Comparison of ENCODE assay signal across 7 cellular contexts in genomic region chr7:106542550-106543220, GRCh38.
DNase-seq lines count a peak whose midpoint lies in the region; ATAC-seq and TF ChIP-seq lines count a peak whose summit lies in the region.

No MANE protein-coding gene starts in this region.

- POLR2A ChIA-PET in MCF 10A (lab: Yijun Ruan, JAX) = interaction anchor here (1.0 to 1.8 kb wide), 4 partner anchors 26 to 194 kb away, joined by 5 to 9 read pairs (median 8); no protein-coding TSS in a partner anchor

- no peak overlapping the region for H3K27ac ChIP-seq in SJCRH30

- H3K36me3 Mint-ChIP-seq in MCF 10A (ENCODE audit: insufficient read depth, unreplicated experiment) = no peaks in the 10 kb centered on the region

- CTCF ChIA-PET in MCF 10A (lab: Yijun Ruan, JAX) = interaction anchor here (0.6 to 11.9 kb wide), 45 partner anchors 9 to 1983 kb away, joined by 3 to 133 read pairs (median 4); partner anchors contain the start of genes CCDC71L and PNPLA8

- no peaks in the 10 kb centered on the region for H3K4me1 ChIP-seq in SJCRH30

- TF ChIP-seq CTCF in GM06990 (IDR thresholded peaks at IDR 0.05; ENCODE audit: insufficient read depth, low read length, poor library complexity, severe bottlenecking) (peak; percentile 57), MCF 10A (IDR thresholded peaks at IDR 0.05; ENCODE audit: unreplicated experiment) (peak; percentile 63)

- ATAC-seq in left lobe of liver = peak; percentile 99

- DNase-seq in GM06990 (ENCODE audit: extremely low read depth, insufficient read length) (peak; percentile 34), H4 (ENCODE audit: low spot score) (peak; percentile 86), M059J (ENCODE audit: low read depth) (peak; percentile 92), SJCRH30 (peak; percentile 9 to 50), MCF 10A (ENCODE audit: unreplicated experiment) (peak; percentile 88), left lobe of liver (ENCODE audit: low spot score) (peak; percentile 70)
- peak; percentile 3 to 36 (median 25) for DNase-seq in stimulated activated CD4-positive, alpha-beta T cell treated with anti-CD3 and anti-CD28 coated beads, TNF-alpha, amount 100 ng/mL, for 24 hours (ENCODE audit: low read depth in 3 of 3)

- intact Hi-C loops in MCF 10A (cut with micrococcal nuclease) = loop anchor here (1.0 to 5.0 kb wide), 4 partner anchors 118 to 605 kb away; no protein-coding TSS in a partner anchor

- H3K4me3 Mint-ChIP-seq in MCF 10A (ENCODE audit: unreplicated experiment) = no peak overlapping the region

- H3K4me3 ChIP-seq in GM06990 (replicated peaks; ENCODE audit: low read depth, low read length) (no peak overlapping the region), SJCRH30 (no peak overlapping the region)

- H3K9me3 ChIP-seq in SJCRH30 (replicated peaks) = no peaks in the 10 kb centered on the region

- H3K36me3 ChIP-seq in GM06990 (ENCODE audit: control insufficient read depth, insufficient read depth, low read length) (no peaks in the 10 kb centered on the region), SJCRH30 (no peaks in the 10 kb centered on the region)

- no peaks in the 10 kb centered on the region for H3K9me3 Mint-ChIP-seq in MCF 10A (ENCODE audit: unreplicated experiment)

- peak overlapping the region; percentile 59 for H3K27ac Mint-ChIP-seq in MCF 10A (ENCODE audit: low read depth, unreplicated experiment)

- no peaks in the 10 kb centered on the region for H3K27me3 Mint-ChIP-seq in MCF 10A (ENCODE audit: insufficient read depth, unreplicated experiment)

- no TSS peak for BruUV-seq in MCF 10A (replicated peaks; lab: Mats Ljungman, UMichigan)

- H3K27me3 ChIP-seq in GM06990 (replicated peaks; ENCODE audit: control insufficient read depth, insufficient read depth, low read length) (no peaks in the 10 kb centered on the region), SJCRH30 (no peaks in the 10 kb centered on the region)

- H3K4me1 Mint-ChIP-seq in MCF 10A (ENCODE audit: insufficient read depth, unreplicated experiment) = peaks cover 6% of the 10 kb centered on the region

Comparison
In these comparisons a context has a peak if more than half of its experiments do, and no peak if none do; other contexts are left out.
1. DNase-seq: peak in every context shown above with its lines; median percentile 92 in M059J; 88 in MCF 10A; 86 in H4; 70 in left lobe of liver; 34 in GM06990; 30 in SJCRH30; 25 in stimulated activated CD4-positive, alpha-beta T cell treated with anti-CD3 and anti-CD28 coated beads, TNF-alpha, amount 100 ng/mL, for 24 hours.